2 cellular contexts compared by ENCODE assay signal in the genomic region with DNA sequence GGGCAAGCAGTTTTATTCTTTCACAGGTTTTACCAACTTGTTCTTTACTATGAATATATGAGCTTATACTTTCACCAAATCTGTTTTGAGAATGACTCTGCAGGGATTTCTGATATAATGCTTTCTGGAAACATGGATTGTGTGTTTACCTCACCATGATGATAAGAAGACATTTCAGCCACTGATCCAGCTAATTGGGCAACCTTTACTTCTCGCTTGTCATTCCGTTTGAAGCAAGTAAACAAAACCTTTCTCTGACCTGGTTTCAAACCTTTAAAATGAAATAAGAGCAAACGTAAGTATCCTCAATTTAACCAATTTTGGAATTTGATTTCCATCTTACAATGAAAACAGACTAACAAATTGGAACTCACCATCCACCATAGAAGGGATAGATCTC.
TF ChIP-seq lines count a peak whose summit lies in the region.

No MANE protein-coding gene starts in this region.

TF ChIP-seq in GM23338, 12 proteins besides CTCF, POLR2A, EP300 and RAD21 (continues in another document):
- TF ChIP-seq EZH2 (IDR thresholded peaks at IDR 0.05; ENCODE audit: low read depth, unreplicated experiment) = no peak
- TF ChIP-seq, protein P1, sequence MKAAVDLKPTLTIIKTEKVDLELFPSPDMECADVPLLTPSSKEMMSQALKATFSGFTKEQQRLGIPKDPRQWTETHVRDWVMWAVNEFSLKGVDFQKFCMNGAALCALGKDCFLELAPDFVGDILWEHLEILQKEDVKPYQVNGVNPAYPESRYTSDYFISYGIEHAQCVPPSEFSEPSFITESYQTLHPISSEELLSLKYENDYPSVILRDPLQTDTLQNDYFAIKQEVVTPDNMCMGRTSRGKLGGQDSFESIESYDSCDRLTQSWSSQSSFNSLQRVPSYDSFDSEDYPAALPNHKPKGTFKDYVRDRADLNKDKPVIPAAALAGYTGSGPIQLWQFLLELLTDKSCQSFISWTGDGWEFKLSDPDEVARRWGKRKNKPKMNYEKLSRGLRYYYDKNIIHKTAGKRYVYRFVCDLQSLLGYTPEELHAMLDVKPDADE (IDR thresholded peaks at IDR 0.05) = no peak
- TF ChIP-seq NANOG (IDR thresholded peaks at IDR 0.05; ENCODE audit: borderline replicate concordance) = no peak
- no peak for TF ChIP-seq STAT1 (IDR thresholded peaks at IDR 0.05; ENCODE audit: unreplicated experiment)
- no peak for TF ChIP-seq ZNF331 (CRISPR knock-in tag; IDR thresholded peaks at IDR 0.05; ENCODE audit: low read depth)
- no peak for TF ChIP-seq JUNB (IDR thresholded peaks at IDR 0.05; ENCODE audit: unreplicated experiment)
- no peak for TF ChIP-seq EZH2phosphoT487 (IDR thresholded peaks at IDR 0.05; ENCODE audit: unreplicated experiment)
- TF ChIP-seq, protein P2, sequence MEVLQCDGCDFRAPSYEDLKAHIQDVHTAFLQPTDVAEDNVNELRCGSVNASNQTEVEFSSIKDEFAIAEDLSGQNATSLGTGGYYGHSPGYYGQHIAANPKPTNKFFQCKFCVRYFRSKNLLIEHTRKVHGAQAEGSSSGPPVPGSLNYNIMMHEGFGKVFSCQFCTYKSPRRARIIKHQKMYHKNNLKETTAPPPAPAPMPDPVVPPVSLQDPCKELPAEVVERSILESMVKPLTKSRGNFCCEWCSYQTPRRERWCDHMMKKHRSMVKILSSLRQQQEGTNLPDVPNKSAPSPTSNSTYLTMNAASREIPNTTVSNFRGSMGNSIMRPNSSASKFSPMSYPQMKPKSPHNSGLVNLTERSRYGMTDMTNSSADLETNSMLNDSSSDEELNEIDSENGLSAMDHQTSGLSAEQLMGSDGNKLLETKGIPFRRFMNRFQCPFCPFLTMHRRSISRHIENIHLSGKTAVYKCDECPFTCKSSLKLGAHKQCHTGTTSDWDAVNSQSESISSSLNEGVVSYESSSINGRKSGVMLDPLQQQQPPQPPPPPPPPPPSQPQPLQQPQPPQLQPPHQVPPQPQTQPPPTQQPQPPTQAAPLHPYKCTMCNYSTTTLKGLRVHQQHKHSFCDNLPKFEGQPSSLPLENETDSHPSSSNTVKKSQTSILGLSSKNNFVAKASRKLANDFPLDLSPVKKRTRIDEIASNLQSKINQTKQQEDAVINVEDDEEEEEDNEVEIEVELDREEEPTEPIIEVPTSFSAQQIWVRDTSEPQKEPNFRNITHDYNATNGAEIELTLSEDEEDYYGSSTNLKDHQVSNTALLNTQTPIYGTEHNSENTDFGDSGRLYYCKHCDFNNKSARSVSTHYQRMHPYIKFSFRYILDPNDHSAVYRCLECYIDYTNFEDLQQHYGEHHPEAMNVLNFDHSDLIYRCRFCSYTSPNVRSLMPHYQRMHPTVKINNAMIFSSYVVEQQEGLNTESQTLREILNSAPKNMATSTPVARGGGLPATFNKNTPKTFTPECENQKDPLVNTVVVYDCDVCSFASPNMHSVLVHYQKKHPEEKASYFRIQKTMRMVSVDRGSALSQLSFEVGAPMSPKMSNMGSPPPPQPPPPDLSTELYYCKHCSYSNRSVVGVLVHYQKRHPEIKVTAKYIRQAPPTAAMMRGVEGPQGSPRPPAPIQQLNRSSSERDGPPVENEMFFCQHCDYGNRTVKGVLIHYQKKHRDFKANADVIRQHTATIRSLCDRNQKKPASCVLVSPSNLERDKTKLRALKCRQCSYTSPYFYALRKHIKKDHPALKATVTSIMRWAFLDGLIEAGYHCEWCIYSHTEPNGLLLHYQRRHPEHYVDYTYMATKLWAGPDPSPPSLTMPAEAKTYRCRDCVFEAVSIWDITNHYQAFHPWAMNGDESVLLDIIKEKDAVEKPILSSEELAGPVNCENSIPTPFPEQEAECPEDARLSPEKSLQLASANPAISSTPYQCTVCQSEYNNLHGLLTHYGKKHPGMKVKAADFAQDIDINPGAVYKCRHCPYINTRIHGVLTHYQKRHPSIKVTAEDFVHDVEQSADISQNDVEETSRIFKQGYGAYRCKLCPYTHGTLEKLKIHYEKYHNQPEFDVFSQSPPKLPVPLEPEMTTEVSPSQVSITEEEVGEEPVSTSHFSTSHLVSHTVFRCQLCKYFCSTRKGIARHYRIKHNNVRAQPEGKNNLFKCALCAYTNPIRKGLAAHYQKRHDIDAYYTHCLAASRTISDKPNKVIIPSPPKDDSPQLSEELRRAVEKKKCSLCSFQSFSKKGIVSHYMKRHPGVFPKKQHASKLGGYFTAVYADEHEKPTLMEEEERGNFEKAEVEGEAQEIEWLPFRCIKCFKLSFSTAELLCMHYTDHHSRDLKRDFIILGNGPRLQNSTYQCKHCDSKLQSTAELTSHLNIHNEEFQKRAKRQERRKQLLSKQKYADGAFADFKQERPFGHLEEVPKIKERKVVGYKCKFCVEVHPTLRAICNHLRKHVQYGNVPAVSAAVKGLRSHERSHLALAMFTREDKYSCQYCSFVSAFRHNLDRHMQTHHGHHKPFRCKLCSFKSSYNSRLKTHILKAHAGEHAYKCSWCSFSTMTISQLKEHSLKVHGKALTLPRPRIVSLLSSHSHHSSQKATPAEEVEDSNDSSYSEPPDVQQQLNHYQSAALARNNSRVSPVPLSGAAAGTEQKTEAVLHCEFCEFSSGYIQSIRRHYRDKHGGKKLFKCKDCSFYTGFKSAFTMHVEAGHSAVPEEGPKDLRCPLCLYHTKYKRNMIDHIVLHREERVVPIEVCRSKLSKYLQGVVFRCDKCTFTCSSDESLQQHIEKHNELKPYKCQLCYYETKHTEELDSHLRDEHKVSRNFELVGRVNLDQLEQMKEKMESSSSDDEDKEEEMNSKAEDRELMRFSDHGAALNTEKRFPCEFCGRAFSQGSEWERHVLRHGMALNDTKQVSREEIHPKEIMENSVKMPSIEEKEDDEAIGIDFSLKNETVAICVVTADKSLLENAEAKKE (CRISPR knock-in tag; IDR thresholded peaks at IDR 0.05) = no peak
- no peak for TF ChIP-seq ZNF114 (CRISPR knock-in tag; IDR thresholded peaks at IDR 0.05)
- TF ChIP-seq, protein P3, sequence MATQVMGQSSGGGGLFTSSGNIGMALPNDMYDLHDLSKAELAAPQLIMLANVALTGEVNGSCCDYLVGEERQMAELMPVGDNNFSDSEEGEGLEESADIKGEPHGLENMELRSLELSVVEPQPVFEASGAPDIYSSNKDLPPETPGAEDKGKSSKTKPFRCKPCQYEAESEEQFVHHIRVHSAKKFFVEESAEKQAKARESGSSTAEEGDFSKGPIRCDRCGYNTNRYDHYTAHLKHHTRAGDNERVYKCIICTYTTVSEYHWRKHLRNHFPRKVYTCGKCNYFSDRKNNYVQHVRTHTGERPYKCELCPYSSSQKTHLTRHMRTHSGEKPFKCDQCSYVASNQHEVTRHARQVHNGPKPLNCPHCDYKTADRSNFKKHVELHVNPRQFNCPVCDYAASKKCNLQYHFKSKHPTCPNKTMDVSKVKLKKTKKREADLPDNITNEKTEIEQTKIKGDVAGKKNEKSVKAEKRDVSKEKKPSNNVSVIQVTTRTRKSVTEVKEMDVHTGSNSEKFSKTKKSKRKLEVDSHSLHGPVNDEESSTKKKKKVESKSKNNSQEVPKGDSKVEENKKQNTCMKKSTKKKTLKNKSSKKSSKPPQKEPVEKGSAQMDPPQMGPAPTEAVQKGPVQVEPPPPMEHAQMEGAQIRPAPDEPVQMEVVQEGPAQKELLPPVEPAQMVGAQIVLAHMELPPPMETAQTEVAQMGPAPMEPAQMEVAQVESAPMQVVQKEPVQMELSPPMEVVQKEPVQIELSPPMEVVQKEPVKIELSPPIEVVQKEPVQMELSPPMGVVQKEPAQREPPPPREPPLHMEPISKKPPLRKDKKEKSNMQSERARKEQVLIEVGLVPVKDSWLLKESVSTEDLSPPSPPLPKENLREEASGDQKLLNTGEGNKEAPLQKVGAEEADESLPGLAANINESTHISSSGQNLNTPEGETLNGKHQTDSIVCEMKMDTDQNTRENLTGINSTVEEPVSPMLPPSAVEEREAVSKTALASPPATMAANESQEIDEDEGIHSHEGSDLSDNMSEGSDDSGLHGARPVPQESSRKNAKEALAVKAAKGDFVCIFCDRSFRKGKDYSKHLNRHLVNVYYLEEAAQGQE (IDR thresholded peaks at IDR 0.05; ENCODE audit: unreplicated experiment) = no peak

TF ChIP-seq in GM12891, 5 proteins besides CTCF, POLR2A, EP300 and RAD21:
- TF ChIP-seq PAX5 (IDR thresholded peaks at IDR 0.05; ENCODE audit: insufficient read depth, low read length, severe bottlenecking) (no peak), POLR2AphosphoS5 (IDR thresholded peaks at IDR 0.05; ENCODE audit: low read depth, low read length) (no peak), SPI1 (IDR thresholded peaks at IDR 0.05; ENCODE audit: low read depth, low read length) (no peak), TAF1 (IDR thresholded peaks at IDR 0.05; ENCODE audit: low read depth, low read length) (no peak), POU2F2 (IDR thresholded peaks at IDR 0.05; ENCODE audit: low read depth, low read length) (no peak)
